ENCODE assay signal across 1 cellular context in the genomic region with DNA sequence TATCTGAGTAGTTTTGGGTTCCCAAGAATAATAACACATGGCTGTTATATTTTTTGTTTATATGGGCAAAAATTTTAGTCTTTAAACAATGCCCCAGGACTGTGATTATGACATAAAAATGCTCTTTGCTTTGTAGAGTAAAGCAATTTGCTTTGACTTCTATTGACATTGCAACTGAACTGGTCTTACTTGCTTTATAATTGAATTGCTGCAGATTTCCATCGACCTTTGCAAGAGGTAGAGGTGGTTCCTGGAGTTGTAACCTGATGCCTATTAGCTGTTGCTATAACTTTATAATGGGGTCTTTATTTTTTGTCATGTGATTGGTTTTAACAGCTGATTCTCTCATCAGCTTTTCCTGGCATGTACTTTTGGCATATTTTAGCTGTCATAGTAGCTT.
TF ChIP-seq lines count a peak whose summit lies in the region.

No MANE protein-coding gene starts in this region.

TF ChIP-seq in WTC11, 78 proteins besides CTCF, POLR2A, EP300 and RAD21 (continued from another document):
- TF ChIP-seq, protein P1, sequence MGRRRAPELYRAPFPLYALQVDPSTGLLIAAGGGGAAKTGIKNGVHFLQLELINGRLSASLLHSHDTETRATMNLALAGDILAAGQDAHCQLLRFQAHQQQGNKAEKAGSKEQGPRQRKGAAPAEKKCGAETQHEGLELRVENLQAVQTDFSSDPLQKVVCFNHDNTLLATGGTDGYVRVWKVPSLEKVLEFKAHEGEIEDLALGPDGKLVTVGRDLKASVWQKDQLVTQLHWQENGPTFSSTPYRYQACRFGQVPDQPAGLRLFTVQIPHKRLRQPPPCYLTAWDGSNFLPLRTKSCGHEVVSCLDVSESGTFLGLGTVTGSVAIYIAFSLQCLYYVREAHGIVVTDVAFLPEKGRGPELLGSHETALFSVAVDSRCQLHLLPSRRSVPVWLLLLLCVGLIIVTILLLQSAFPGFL (CRISPR knock-in tag; IDR thresholded peaks at IDR 0.05; ENCODE audit: borderline replicate concordance) = no peak
